Comparison of ENCODE assay signal across 1 cellular context in genomic region chr3:136752046-136752326, GRCh38.
TF ChIP-seq lines count a peak whose summit lies in the region.

No MANE protein-coding gene starts in this region.

TF ChIP-seq in HepG2, 621 proteins besides CTCF, POLR2A, EP300 and RAD21 (continued from another document):
- 0 out of 2 replicates have a peak, but pooled peaks have one; percentile 28 for TF ChIP-seq SIN3A (IDR thresholded peaks at IDR 0.05; ENCODE audit: borderline replicate concordance, low read depth, low read length)
- 0 out of 2 replicates have a peak, but pooled peaks have one; percentile 37 for TF ChIP-seq CENPT (CRISPR knock-in tag; IDR thresholded peaks at IDR 0.05; ENCODE audit: low read depth)
- no peak for TF ChIP-seq NFIC (IDR thresholded peaks at IDR 0.05; ENCODE audit: low read length)
- no peak for TF ChIP-seq SP1 (IDR thresholded peaks at IDR 0.05)
- no peak for TF ChIP-seq SP1 (CRISPR knock-in tag; IDR thresholded peaks at IDR 0.05)
- no peak for TF ChIP-seq SRY (CRISPR knock-in tag; IDR thresholded peaks at IDR 0.05)
- 0 out of 2 replicates have a peak, but pooled peaks have one; percentile 5 for TF ChIP-seq ZNF30 (CRISPR knock-in tag; IDR thresholded peaks at IDR 0.05)
- TF ChIP-seq ZFP1 (CRISPR knock-in tag; IDR thresholded peaks at IDR 0.05) = no peak
